8 cellular contexts compared by ENCODE assay signal in the genomic region with DNA sequence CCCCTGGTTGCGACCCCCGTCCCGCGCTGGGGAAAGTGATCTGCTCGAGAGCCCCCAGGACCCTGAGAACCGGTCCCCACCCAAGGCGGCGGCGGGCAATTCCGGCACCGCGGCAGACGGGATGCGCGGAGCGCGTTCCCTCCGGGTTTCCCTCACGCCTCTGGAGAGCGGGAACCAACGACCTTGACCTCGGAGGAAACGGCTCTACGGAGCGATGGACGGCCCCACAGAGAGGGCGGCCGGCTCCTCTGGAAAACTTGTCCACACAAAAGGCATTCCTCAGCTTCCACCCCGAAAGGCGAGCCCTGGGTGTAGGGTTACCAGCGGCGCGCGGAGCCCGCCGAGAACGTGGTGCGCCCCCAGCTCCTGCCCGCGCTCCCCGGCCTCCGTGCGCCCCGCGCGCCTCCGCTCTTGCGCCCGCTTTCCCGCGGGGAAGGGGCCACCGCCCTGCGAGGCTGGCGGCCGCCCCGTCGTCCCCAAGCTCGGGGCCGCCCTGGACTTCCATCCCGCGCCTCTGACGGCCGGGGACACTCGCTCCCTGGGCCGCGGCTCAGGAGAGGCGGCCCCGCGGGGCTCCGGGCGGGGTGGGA. TPM values are rescaled to one million over a fixed set of nuclear protein-coding genes. Genes with fewer than 3 reads are reported as not detected.
DNase-seq lines count a peak whose midpoint lies in the region; TF ChIP-seq lines count a peak whose summit lies in the region.

No MANE protein-coding gene starts in this region.

- 2 to 6% methylated on average over 34 to 71 of the region's 71 CpGs for WGBS in endodermal cell (ENCODE audit: insufficient coverage in 1 of 2, insufficient read length in 1 of 2), 2 experiments
- WGBS in mesodermal cell (ENCODE audit: insufficient coverage in 2 of 2), 2 experiments = 1 to 2% methylated on average over 56 to 59 of the region's 71 CpGs
- under 1% methylated on average over 71 of the region's 71 CpGs for WGBS in urinary bladder

- H3K9me3 ChIP-seq in ES-I3 (ENCODE audit: control insufficient read depth, insufficient read depth, low read length) = no peaks in the 10 kb centered on the region
- H3K9me3 ChIP-seq in endodermal cell (ENCODE audit: control insufficient read depth, low read length) = no peaks in the 10 kb centered on the region
- no peaks in the 10 kb centered on the region for H3K9me3 ChIP-seq in mesodermal cell (ENCODE audit: control insufficient read depth, low read length)

- TF ChIP-seq CTCF in endodermal cell (conservative IDR thresholded peaks at IDR 0.05) = no peak

- peaks cover 12% of the 10 kb centered on the region for H3K27me3 Mint-ChIP-seq in endodermal cell (ENCODE audit: insufficient read depth)

- H3K9ac ChIP-seq in ES-I3 (ENCODE audit: low read depth, low read length) (peak overlapping the region; percentile 93), endodermal cell (ENCODE audit: extremely low read depth, low read length, poor library complexity, severe bottlenecking) (peak overlapping the region; percentile 5)

- H3K27ac Mint-ChIP-seq in endodermal cell = peak overlapping the region; percentile 82

- H3K4me1 Mint-ChIP-seq in endodermal cell = peaks cover 19% of the 10 kb centered on the region

- peak overlapping the region; percentile 67 for H3K4me3 ChIP-seq in endodermal cell (ENCODE audit: low read length)
- peak overlapping the region; percentile 49 for H3K4me3 ChIP-seq in mesodermal cell (ENCODE audit: extremely low read depth, insufficient read depth, low read length, poor library complexity, severe bottlenecking)
- peak overlapping the region; percentile 72 for H3K4me3 ChIP-seq in urinary bladder (ENCODE audit: low read depth, low read length)

- H3K4me1 ChIP-seq in ES-I3 (ENCODE audit: insufficient read depth, low read length) (no peaks in the 10 kb centered on the region), endodermal cell (ENCODE audit: control insufficient read depth, insufficient read depth, low read length) (no peaks in the 10 kb centered on the region), mesodermal cell (ENCODE audit: control insufficient read depth, insufficient read depth, low read length, poor library complexity, severe bottlenecking) (no peaks in the 10 kb centered on the region), urinary bladder (ENCODE audit: insufficient read depth) (no peaks in the 10 kb centered on the region)

- no peaks in the 10 kb centered on the region for H3K36me3 Mint-ChIP-seq in endodermal cell (ENCODE audit: low read depth)

- H3K27me3 ChIP-seq in endodermal cell (ENCODE audit: control insufficient read depth, insufficient read depth, low read length, poor library complexity, severe bottlenecking) = peaks cover 30% of the 10 kb centered on the region

- DNase-seq in LHCN-M2 (ENCODE audit: low read depth) (peak; percentile 54), endodermal cell (peak; percentile 85), MV-4-11 (lab: John Stamatoyannopoulos, UW) (no peak), NCI-H1048 (lab: John Stamatoyannopoulos, UW) (no peak)
- DNase-seq in stimulated activated CD4-positive, alpha-beta T cell treated with anti-CD3 and anti-CD28 coated beads, Interleukin-15, amount 100 ng/mL, for 24 hours = no peak

- no peaks in the 10 kb centered on the region for H3K9me3 Mint-ChIP-seq in endodermal cell

- H3K36me3 ChIP-seq in ES-I3 (ENCODE audit: insufficient read depth, low read length) = no peaks in the 10 kb centered on the region
- H3K36me3 ChIP-seq in endodermal cell (ENCODE audit: control insufficient read depth, insufficient read depth, low read length) = no peaks in the 10 kb centered on the region
- no peaks in the 10 kb centered on the region for H3K36me3 ChIP-seq in mesodermal cell (ENCODE audit: control insufficient read depth, insufficient read depth, low read length)
- H3K36me3 ChIP-seq in urinary bladder (ENCODE audit: insufficient read depth) = no peaks in the 10 kb centered on the region

- peak overlapping the region; percentile 66 for H3K4me3 Mint-ChIP-seq in endodermal cell

- H3K27ac ChIP-seq in endodermal cell (ENCODE audit: low read depth, low read length) = no peak overlapping the region
- no peak overlapping the region for H3K27ac ChIP-seq in mesodermal cell (ENCODE audit: low read depth, low read length, severe bottlenecking)
- peak overlapping the region; percentile 88 for H3K27ac ChIP-seq in urinary bladder (ENCODE audit: low read depth)

RNA-seq across cellular contexts. Expression of a gene that starts 0.4 kb away (rescaled TPM):
- total RNA-seq in LHCN-M2 (2014; rRNA removed) = 5.9 and 7.1 TPM in 2 replicates
- polyA plus RNA-seq in LHCN-M2 (2012) = 4.0 TPM
- total RNA-seq in endodermal cell = 1 to 10 TPM; 3.3 to 5.8 TPM
- polyA plus RNA-seq in endodermal cell (2013, experiment 1 of 2) = 1.2 TPM
- polyA plus RNA-seq in endodermal cell (2013, experiment 2 of 2) = 1.3 TPM
- polyA plus RNA-seq in mesodermal cell (2013, experiment 1 of 2) = 1.2 TPM
- polyA plus RNA-seq in mesodermal cell (2013, experiment 2 of 2) = 1.4 TPM
- total RNA-seq in urinary bladder = 5.8 TPM
- 16.6 TPM for polyA plus RNA-seq in urinary bladder

Comparison
In these comparisons a context has a peak if more than half of its experiments do, and no peak if none do; other contexts are left out.
1. DNase-seq: peak in LHCN-M2 (single experiment) and endodermal cell (single experiment); none in MV-4-11 (single experiment), stimulated activated CD4-positive, alpha-beta T cell treated with anti-CD3 and anti-CD28 coated beads, Interleukin-15, amount 100 ng/mL, for 24 hours (single experiment) and NCI-H1048 (single experiment).
2. Peak in every context shown above with its lines, with median percentiles within 50 percentile points of each other: H3K4me3 ChIP-seq.